Comparison of ENCODE assay signal across 9 cellular contexts in genomic region chr6:27126046-27126814, GRCh38.
A peak's percentile ranks its signal among the peaks of the same experiment; 100 is the strongest.
DNase-seq lines count a peak whose midpoint lies in the region; ATAC-seq, FAIRE-seq and TF ChIP-seq lines count a peak whose summit lies in the region.
"Had no signal": no experiment of that assay in that cellular context is flagged by ENCODE, and none has a peak within 500 bp of the region (broad histone marks: within the 10 kb centered on the region; RNA-seq: fewer than 3 reads in every experiment).

No MANE protein-coding gene starts in this region.

- H3K9me3 ChIP-seq in BLaER1 treated with 17β-estradiol and CSF1 and Interleukin-3, amounts not matched to agents 10 nM and 100 nM (replicated peaks in 1 of 11), result peaks cover 0 to 4% (median 0%) of the 10 kb centered on the region in 11 experiments; a peak in 1 of 22 replicates
- H3K9me3 ChIP-seq in astrocyte (ENCODE audit: insufficient read depth, low read depth, low read length) (no peaks in the 10 kb centered on the region), neuronal stem cell (replicated peaks in 1 of 2; ENCODE audit: control insufficient read depth in 2 of 2, insufficient read depth in 1 of 2, low read depth in 1 of 2, low read length in 2 of 2) (no peaks in the 10 kb centered on the region)

- peak overlapping the region; percentile 45 to 64 (median 53); a peak in 18 of 20 replicates for H3K4me3 ChIP-seq in BLaER1 treated with 17β-estradiol and CSF1 and Interleukin-3, amounts not matched to agents 10 nM and 100 nM
- H3K4me3 ChIP-seq in astrocyte (ENCODE audit: insufficient read depth, low read depth, low read length) (peak overlapping the region; percentile 52), neuronal stem cell (ENCODE audit: low read length in 2 of 2) (no peak overlapping the region)

- intact Hi-C loops in left colon (cut with DNase I, micrococcal nuclease), result no loop called here

- DNase-seq in HFFc6 (no peak), astrocyte (ENCODE audit: low read depth) (no peak), neuronal stem cell (ENCODE audit: low spot score) (no peak), GM20000 (ENCODE audit: low spot score) (no peak), left colon (no peak)
- DNase-seq: NCI-H1417 treated with DMSO at 0.1 percent for 48 hours had no signal

- no peak overlapping the region for H3K18ac ChIP-seq in neuronal stem cell (ENCODE audit: low read length)

- no peaks in the 10 kb centered on the region for H3K27me3 ChIP-seq in BLaER1 treated with 17β-estradiol and CSF1 and Interleukin-3, amounts not matched to agents 10 nM and 100 nM
- H3K27me3 ChIP-seq in astrocyte (ENCODE audit: insufficient read depth, low read length) (no peaks in the 10 kb centered on the region), neuronal stem cell (ENCODE audit: control insufficient read depth in 3 of 3, insufficient read depth in 3 of 3, low read depth in 1 of 3, low read length in 3 of 3) (no peaks in the 10 kb centered on the region)

- H3K36me3 ChIP-seq in BLaER1 treated with 17β-estradiol and CSF1 and Interleukin-3, amounts not matched to agents 10 nM and 100 nM, result peaks cover 12 to 40% (median 25%) of the 10 kb centered on the region in 11 experiments; a peak in 18 of 22 replicates
- no peaks in the 10 kb centered on the region for H3K36me3 ChIP-seq in astrocyte (ENCODE audit: insufficient read depth, low read length)
- H3K36me3 ChIP-seq in neuronal stem cell (replicated peaks in 1 of 2; ENCODE audit: control insufficient read depth in 2 of 2, insufficient read depth in 2 of 2, low read length in 2 of 2), result no peaks in the 10 kb centered on the region

- H4K8ac ChIP-seq in neuronal stem cell (ENCODE audit: low read depth, low read length), result no peak overlapping the region

- peaks cover 39 to 54% (median 46%) of the 10 kb centered on the region in 10 experiments for H3K4me1 ChIP-seq in BLaER1 treated with 17β-estradiol and CSF1 and Interleukin-3, amounts not matched to agents 10 nM and 100 nM
- peaks cover 5% of the 10 kb centered on the region for H3K4me1 ChIP-seq in astrocyte (ENCODE audit: insufficient read depth, low read length)
- no peaks in the 10 kb centered on the region for H3K4me1 ChIP-seq in neuronal stem cell (ENCODE audit: control insufficient read depth in 2 of 2, insufficient read depth in 1 of 2, low read depth in 1 of 2, low read length in 2 of 2)

- H2BK120ac ChIP-seq in neuronal stem cell (ENCODE audit: low read depth, low read length), result no peak overlapping the region

- H3K14ac ChIP-seq in neuronal stem cell (ENCODE audit: low read length), result no peak overlapping the region

- no peak for ATAC-seq in HG03469 (IDR thresholded peaks at IDR 0.05; ENCODE audit: unreplicated experiment)
- ATAC-seq in GM19463 (IDR thresholded peaks at IDR 0.05; ENCODE audit: unreplicated experiment), result no peak
- ATAC-seq in left colon, result no peak

- no peak overlapping the region for H3K4ac ChIP-seq in neuronal stem cell (ENCODE audit: low read length)

- H3K23ac ChIP-seq in neuronal stem cell (ENCODE audit: low read depth, low read length, poor library complexity), result no peak overlapping the region

- H3K9ac ChIP-seq in BLaER1 treated with 17β-estradiol and CSF1 and Interleukin-3, amounts not matched to agents 10 nM and 100 nM, result peak overlapping the region; percentile 62 to 78 (median 74)
- no peak overlapping the region for H3K9ac ChIP-seq in astrocyte (ENCODE audit: low read length)
- no peak overlapping the region for H3K9ac ChIP-seq in neuronal stem cell (ENCODE audit: low read depth, low read length, poor library complexity)

- TF ChIP-seq CTCF in HFFc6 (IDR thresholded peaks at IDR 0.05), result no peak
- TF ChIP-seq CTCF in astrocyte (IDR thresholded peaks at IDR 0.05; ENCODE audit: insufficient read depth, low read depth, low read length), result no peak
- TF ChIP-seq CTCF in GM20000 (IDR thresholded peaks at IDR 0.05; ENCODE audit: extremely low read depth, missing control alignments), result no peak

- H3K36me3 Mint-ChIP-seq in HFFc6 (ENCODE audit: low read depth) (peaks cover 4% of the 10 kb centered on the region; the same call in 1 of the 2 replicates), astrocyte (ENCODE audit: low read depth, unreplicated experiment) (peaks cover 14% of the 10 kb centered on the region)

- peak overlapping the region; percentile 66 to 89 (median 82) for H3K4me2 ChIP-seq in BLaER1 treated with 17β-estradiol and CSF1 and Interleukin-3, amounts not matched to agents 10 nM and 100 nM
- H3K4me2 ChIP-seq in astrocyte (ENCODE audit: low read length), result peak overlapping the region; percentile 82
- H3K4me2 ChIP-seq in neuronal stem cell (ENCODE audit: insufficient read depth, low read length, poor library complexity, severe bottlenecking), result no peak overlapping the region

- no peak for FAIRE-seq in astrocyte (lab: Jason Lieb, UNC)

- H3K9me3 Mint-ChIP-seq in HFFc6 (no peaks in the 10 kb centered on the region), astrocyte (ENCODE audit: unreplicated experiment) (no peaks in the 10 kb centered on the region)

- H3K79me1 ChIP-seq in neuronal stem cell (ENCODE audit: low read depth, low read length), result no peaks in the 10 kb centered on the region

- no peak overlapping the region for H2AK5ac ChIP-seq in neuronal stem cell (ENCODE audit: low read depth, low read length)

- H3K4me3 Mint-ChIP-seq in HFFc6 (peak overlapping the region; percentile 89), astrocyte (ENCODE audit: unreplicated experiment) (no peak overlapping the region)

- no peak overlapping the region for H2BK12ac ChIP-seq in neuronal stem cell (ENCODE audit: low read length)

- H3K27me3 Mint-ChIP-seq in HFFc6 (ENCODE audit: insufficient read depth) (no peaks in the 10 kb centered on the region), astrocyte (ENCODE audit: low read depth, unreplicated experiment) (no peaks in the 10 kb centered on the region)

- no peak overlapping the region for H4K91ac ChIP-seq in neuronal stem cell (ENCODE audit: low read depth, low read length, poor library complexity)

- H2BK15ac ChIP-seq in neuronal stem cell (ENCODE audit: low read length), result no peak overlapping the region

- H3K79me2 ChIP-seq in astrocyte (ENCODE audit: insufficient read depth, low read length), result no peaks in the 10 kb centered on the region

- H3K27ac Mint-ChIP-seq in HFFc6, result peak overlapping the region; percentile 91
- peak overlapping the region; percentile 18 for H3K27ac Mint-ChIP-seq in astrocyte (ENCODE audit: unreplicated experiment)

- no peaks in the 10 kb centered on the region for H4K20me1 ChIP-seq in BLaER1 treated with 17β-estradiol and CSF1 and Interleukin-3, amounts not matched to agents 10 nM and 100 nM
- H4K20me1 ChIP-seq in astrocyte (ENCODE audit: insufficient read depth, low read length), result no peaks in the 10 kb centered on the region

- H2AFZ ChIP-seq in astrocyte (ENCODE audit: low read depth, low read length) (peak overlapping the region; percentile 61), neuronal stem cell (ENCODE audit: low read length) (peak overlapping the region; percentile 86)

- peak overlapping the region; percentile 24 to 98 (median 94); a peak in 20 of 22 replicates for H3K27ac ChIP-seq in BLaER1 treated with 17β-estradiol and CSF1 and Interleukin-3, amounts not matched to agents 10 nM and 100 nM
- no peak overlapping the region for H3K27ac ChIP-seq in astrocyte (ENCODE audit: low read depth, low read length)
- no peak overlapping the region for H3K27ac ChIP-seq in neuronal stem cell (replicated peaks; ENCODE audit: low read length)

- no CpG with 5 or more reads among the region's 6 CpGs for WGBS in neuronal stem cell (ENCODE audit: extremely low coverage in 2 of 2, insufficient read length in 2 of 2, insufficient replicate concordance in 1 of 2), 2 donors

- H3K4me1 Mint-ChIP-seq in HFFc6 (ENCODE audit: low read depth), result peaks cover 43% of the 10 kb centered on the region
- H3K4me1 Mint-ChIP-seq in astrocyte (ENCODE audit: low read depth, unreplicated experiment), result peaks cover 8% of the 10 kb centered on the region

- no peak overlapping the region for H2BK5ac ChIP-seq in neuronal stem cell (ENCODE audit: low read length)

Comparison
In these comparisons a context has a peak if more than half of its experiments do, and no peak if none do; other contexts are left out.
1. H3K27ac ChIP-seq: peak in BLaER1 treated with 17β-estradiol and CSF1 and Interleukin-3, amounts not matched to agents 10 nM and 100 nM (11 of 11); none in astrocyte (single experiment) and neuronal stem cell (single experiment).
2. H3K4me3 ChIP-seq: peak in BLaER1 treated with 17β-estradiol and CSF1 and Interleukin-3, amounts not matched to agents 10 nM and 100 nM (10 of 10) and astrocyte (single experiment); none in neuronal stem cell (0 of 2).
3. H3K9ac ChIP-seq: peak in BLaER1 treated with 17β-estradiol and CSF1 and Interleukin-3, amounts not matched to agents 10 nM and 100 nM (11 of 11); none in astrocyte (single experiment) and neuronal stem cell (single experiment).